ENCODE assay signal across 8 cellular contexts in genomic region chr1:42766723-42767509, GRCh38. TPM values are rescaled to one million over a fixed set of nuclear protein-coding genes. Genes with fewer than 3 reads are reported as not detected.
DNase-seq lines count a peak whose midpoint lies in the region; ATAC-seq and TF ChIP-seq lines count a peak whose summit lies in the region.

TSS of gene C1orf50 (plus strand) at chr1:42767249. CDS start at chr1:42767312, 63 bp downstream.
TSS of gene P3H1 (minus strand) at chr1:42767028. CDS start at chr1:42766971, 57 bp downstream.

- DNase-seq in NCI-H524 treated with DMSO at 0.1 percent for 48 hours (lab: John Stamatoyannopoulos, UW) = peak; percentile 85
- DNase-seq in activated CD4-positive, alpha-beta T cell treated with anti-CD3 and anti-CD28 coated beads for 48 hours = peak; percentile 100
- peak; percentile 100 for DNase-seq in colonic mucosa
- DNase-seq in stimulated activated CD4-positive, alpha-beta T cell treated with anti-CD3 and anti-CD28 coated beads, Interleukin-1b, Interleukin-23, amount 100 ng/mL, for 24 hours (ENCODE audit: low read depth in 4 of 4, low spot score in 1 of 4) = peak; percentile 99 to 100 (median 99)

- H3K27ac ChIP-seq in BLaER1 treated with 17β-estradiol and CSF1 and Interleukin-3, amounts not matched to agents 10 nM and 100 nM = peak within 1 kb of the TSS; percentile 81 to 91 (median 87)
- H3K27ac ChIP-seq in colonic mucosa (peak within 1 kb of the TSS; percentile 84), layer of hippocampus (ENCODE audit: low read depth, low read length) (peak within 1 kb of the TSS; percentile 83)

- H3K27me3 ChIP-seq in BLaER1 treated with 17β-estradiol and CSF1 and Interleukin-3, amounts not matched to agents 10 nM and 100 nM = no peaks in the 10 kb centered on the region
- H3K27me3 ChIP-seq in colonic mucosa = no peaks in the 10 kb centered on the region
- H3K27me3 ChIP-seq in layer of hippocampus (ENCODE audit: control insufficient read depth, insufficient read depth, low read length) = no peaks in the 10 kb centered on the region

- TF ChIP-seq CTCF in colonic mucosa (IDR thresholded peaks at IDR 0.05) = no peak

- peak within 1 kb of the TSS; percentile 89 to 95 (median 93) for H3K4me2 ChIP-seq in BLaER1 treated with 17β-estradiol and CSF1 and Interleukin-3, amounts not matched to agents 10 nM and 100 nM

- peaks cover 7 to 56% (median 31%) of the 10 kb centered on the region in 11 experiments; a peak in 19 of 22 replicates for H4K20me1 ChIP-seq in BLaER1 treated with 17β-estradiol and CSF1 and Interleukin-3, amounts not matched to agents 10 nM and 100 nM

- intact Hi-C loops in colonic mucosa (cut with DNase I) = loop anchor here (5.0 kb wide), 1 partner anchor 50 kb away; the partner anchor contains the start of genes ERMAP and SVBP

- H3K4me3 ChIP-seq in BLaER1 treated with 17β-estradiol and CSF1 and Interleukin-3, amounts not matched to agents 10 nM and 100 nM = peak within 1 kb of the TSS; percentile 87 to 99 (median 96)
- peak within 1 kb of the TSS; percentile 99 for H3K4me3 ChIP-seq in colonic mucosa

- peak within 1 kb of the TSS; percentile 90 to 96 (median 93) for H3K9ac ChIP-seq in BLaER1 treated with 17β-estradiol and CSF1 and Interleukin-3, amounts not matched to agents 10 nM and 100 nM
- peak within 1 kb of the TSS; percentile 90 to 95 for H3K9ac ChIP-seq in colonic mucosa (ENCODE audit: low read depth in 2 of 2, low read length in 2 of 2)

- ATAC-seq in GM19324 (IDR thresholded peaks at IDR 0.05; ENCODE audit: low FRiP score, unreplicated experiment) = peak; percentile 92
- ATAC-seq in HG03460 (IDR thresholded peaks at IDR 0.05; ENCODE audit: unreplicated experiment) = peak; percentile 90

- no peaks in the 10 kb centered on the region for H3K9me3 ChIP-seq in BLaER1 treated with 17β-estradiol and CSF1 and Interleukin-3, amounts not matched to agents 10 nM and 100 nM (replicated peaks in 1 of 11)
- H3K9me3 ChIP-seq in colonic mucosa = no peaks in the 10 kb centered on the region

- H3K4me1 ChIP-seq in BLaER1 treated with 17β-estradiol and CSF1 and Interleukin-3, amounts not matched to agents 10 nM and 100 nM = peaks cover 47 to 54% (median 52%) of the 10 kb centered on the region in 10 experiments
- H3K4me1 ChIP-seq in colonic mucosa = no peaks in the 10 kb centered on the region

- peaks cover 7 to 49% (median 31%) of the 10 kb centered on the region in 11 experiments; a peak in 20 of 22 replicates for H3K36me3 ChIP-seq in BLaER1 treated with 17β-estradiol and CSF1 and Interleukin-3, amounts not matched to agents 10 nM and 100 nM
- no peaks in the 10 kb centered on the region for H3K36me3 ChIP-seq in colonic mucosa

RNA-seq across cellular contexts. Expression of gene C1orf50, which starts in this region (rescaled TPM):
- 1 to 10 TPM; 3.4 to 5.8 TPM for total RNA-seq in colonic mucosa

RNA-seq across cellular contexts. Expression of gene P3H1, which starts in this region (rescaled TPM):
- 10 to 100 TPM; 11.7 to 19.1 TPM for total RNA-seq in colonic mucosa

Comparison
In these comparisons a context has a peak if more than half of its experiments do, and no peak if none do; other contexts are left out.
1. Peak in every context shown above with its lines: DNase-seq, ATAC-seq, H3K4me3 ChIP-seq and H3K27ac ChIP-seq.